Comparison of ENCODE assay signal across 7 cellular contexts in the genomic region with DNA sequence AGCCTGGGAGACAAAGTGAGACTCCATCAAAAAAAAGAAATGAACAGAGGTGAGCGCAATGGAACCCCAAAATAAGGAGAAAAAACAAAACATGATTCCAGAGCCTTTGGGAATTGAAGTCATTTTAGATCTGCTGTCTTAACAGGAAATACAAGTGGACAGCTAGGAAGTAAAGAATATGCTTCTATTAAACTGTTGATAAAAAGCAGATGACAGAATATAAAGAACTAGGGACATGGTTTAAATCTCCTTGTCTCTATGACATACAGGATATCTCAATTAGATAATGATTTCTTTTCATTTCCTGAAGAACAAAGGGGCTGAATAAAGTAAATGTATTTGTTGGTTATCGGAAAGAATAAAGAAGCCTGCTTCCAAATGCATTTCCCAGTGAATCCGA.
"Had no signal": no experiment of that assay in that cellular context is flagged by ENCODE, and none has a peak within 500 bp of the region (broad histone marks: within the 10 kb centered on the region; RNA-seq: fewer than 3 reads in every experiment).

No MANE protein-coding gene starts in this region.

- H3K36me3 Mint-ChIP-seq: IgD-negative memory B cell had no signal

- H3K4me3 Mint-ChIP-seq: H9, IgD-negative memory B cell had no signal

- FAIRE-seq: HTR-8/SVneo had no signal

- H3K27ac ChIP-seq: GM23248 had no signal

- H3K4me3 ChIP-seq: GM23248 had no signal

- H3K27ac Mint-ChIP-seq: H9, IgD-negative memory B cell had no signal

- H2AFZ ChIP-seq: GM23248 had no signal

- H3K9ac ChIP-seq: GM23248 had no signal

- DNase-seq: GM23248, GOT3, H9, HCEC 1CT, KBM-7 had no signal
